In genomic region chr2:120552800-120553471, GRCh38 we compare ENCODE assay signal across 1 cellular context.
TF ChIP-seq lines count a peak whose summit lies in the region.

No MANE protein-coding gene starts in this region.

TF ChIP-seq in HepG2, 621 proteins besides CTCF, POLR2A, EP300 and RAD21 (continued from another document and continues in another):
- TF ChIP-seq PATZ1 (CRISPR knock-in tag; IDR thresholded peaks at IDR 0.05) (peak; percentile 75), HMGXB3 (CRISPR knock-in tag; IDR thresholded peaks at IDR 0.05; ENCODE audit: borderline replicate concordance) (peak; percentile 89; the same call in 1 of the 2 replicates), SNRNP70 (IDR thresholded peaks at IDR 0.05; ENCODE audit: low read depth, low read length) (no peak), HOXA3 (CRISPR knock-in tag; IDR thresholded peaks at IDR 0.05) (peak; percentile 79), NONO (IDR thresholded peaks at IDR 0.05) (no peak), NONO (CRISPR knock-in tag; conservative IDR thresholded peaks at IDR 0.05) (peak; percentile 59; the same call in 1 of the 2 replicates), MBNL3 (CRISPR knock-in tag; conservative IDR thresholded peaks at IDR 0.05) (no peak), DDIT3 (CRISPR knock-in tag; IDR thresholded peaks at IDR 0.05) (0 out of 2 replicates have a peak, but pooled peaks have one; percentile 67), ZNF317 (CRISPR knock-in tag; IDR thresholded peaks at IDR 0.05) (peak; percentile 74), ZNF547 (CRISPR knock-in tag; IDR thresholded peaks at IDR 0.05) (no peak; the same call in 1 of the 2 replicates), MAFK (conservative IDR thresholded peaks at IDR 0.05 in 1 of 2, IDR thresholded peaks at IDR 0.05 in 1 of 2; ENCODE audit: low read length in 2 of 2) (0 out of 4 replicates have a peak, but pooled peaks of 1 of the 2 experiments have one; percentile 3), ZFP36L1 (CRISPR knock-in tag; IDR thresholded peaks at IDR 0.05) (no peak), ZNF772 (CRISPR knock-in tag; IDR thresholded peaks at IDR 0.05) (peak; percentile 80; the same call in 1 of the 2 replicates), ZNF563 (CRISPR knock-in tag; IDR thresholded peaks at IDR 0.05) (peak; percentile 61; the same call in 1 of the 2 replicates), ZNF142 (CRISPR knock-in tag; IDR thresholded peaks at IDR 0.05) (no peak; the same call in 1 of the 2 replicates), BORCS8-MEF2B (CRISPR knock-in tag; IDR thresholded peaks at IDR 0.05) (peak; percentile 91), ZBTB20 (CRISPR knock-in tag; IDR thresholded peaks at IDR 0.05; ENCODE audit: borderline replicate concordance, low read depth) (no peak; the same call in 1 of the 2 replicates), XBP1 (CRISPR knock-in tag; IDR thresholded peaks at IDR 0.05) (no peak), TRIM24 (CRISPR knock-in tag; IDR thresholded peaks at IDR 0.05) (no peak), ZNF557 (CRISPR knock-in tag; IDR thresholded peaks at IDR 0.05) (0 out of 2 replicates have a peak, but pooled peaks have one; percentile 39), CHD4 (IDR thresholded peaks at IDR 0.05; ENCODE audit: borderline replicate concordance, low read length) (no peak), HNRNPUL1 (IDR thresholded peaks at IDR 0.05; ENCODE audit: low read depth, low read length) (no peak), SP2 (CRISPR knock-in tag; IDR thresholded peaks at IDR 0.05) (no peak), ZNF841 (CRISPR knock-in tag; IDR thresholded peaks at IDR 0.05; ENCODE audit: borderline replicate concordance) (no peak), ZKSCAN1 (IDR thresholded peaks at IDR 0.05; ENCODE audit: low read length) (peak; percentile 75), ZNF891 (CRISPR knock-in tag; IDR thresholded peaks at IDR 0.05) (no peak), NFIC (IDR thresholded peaks at IDR 0.05; ENCODE audit: low read length) (no peak), ZXDC (CRISPR knock-in tag; IDR thresholded peaks at IDR 0.05) (peak; percentile 24; the same call in 1 of the 2 replicates), ZEB1 (IDR thresholded peaks at IDR 0.05; ENCODE audit: insufficient replicate concordance, low read depth) (peak; percentile 82), ISX (CRISPR knock-in tag; conservative IDR thresholded peaks at IDR 0.05) (no peak), HDAC2 (CRISPR knock-in tag; IDR thresholded peaks at IDR 0.05) (peak; percentile 83), ZBTB2 (CRISPR knock-in tag; IDR thresholded peaks at IDR 0.05; ENCODE audit: low read depth) (no peak), HNF1B (CRISPR knock-in tag; IDR thresholded peaks at IDR 0.05) (peak; percentile 80), ZNF761 (CRISPR knock-in tag; conservative IDR thresholded peaks at IDR 0.05) (peak; percentile 59; the same call in 1 of the 2 replicates), RBM39 (IDR thresholded peaks at IDR 0.05; ENCODE audit: low read depth, low read length, poor library complexity, severe bottlenecking) (no peak)
